Comparison of ENCODE assay signal across 8 cellular contexts in genomic region chr1:18299441-18300338, GRCh38.
DNase-seq lines count a peak whose midpoint lies in the region; TF ChIP-seq lines count a peak whose summit lies in the region.

No MANE protein-coding gene starts in this region.

- H3K9ac ChIP-seq in liver (ENCODE audit: low read depth in 1 of 2, low read length in 2 of 2) = no peak overlapping the region

- 56% methylated on average over 7 of the region's 7 CpGs for WGBS in liver

- TF ChIP-seq CTCF in LNCAP (IDR thresholded peaks at IDR 0.05) = peak; percentile 63
- TF ChIP-seq CTCF in WI38 (IDR thresholded peaks at IDR 0.05; ENCODE audit: low read depth, low read length) = peak; percentile 9; the same call in 1 of the 2 replicates
- peak; percentile 75 for TF ChIP-seq CTCF in liver (IDR thresholded peaks at IDR 0.05; ENCODE audit: low read depth, low read length, missing input control)

- DNase-seq in SIG-M5 treated with dmso at 0.1 percent for 504 hours (lab: John Stamatoyannopoulos, UW; ENCODE audit: unreplicated experiment) (peak; percentile 14), SIG-M5 (lab: John Stamatoyannopoulos, UW) (no peak), NCI-H146 treated with DMSO at 0.1 percent for 48 hours (lab: John Stamatoyannopoulos, UW; ENCODE audit: unreplicated experiment) (no peak), hippocampal formation (lab: John Stamatoyannopoulos, UW) (no peak), ecto neural progenitor cell (ENCODE audit: low spot score) (no peak)

- peaks cover 0 to 10% (median 1%) of the 10 kb centered on the region in 4 donors for H3K27me3 ChIP-seq in liver (ENCODE audit: control insufficient read depth in 4 of 4, insufficient read depth in 4 of 4, low read length in 3 of 4)

- no peaks in the 10 kb centered on the region for H3K9me3 ChIP-seq in liver (ENCODE audit: control insufficient read depth in 4 of 4, low read length in 3 of 4)

- no peak overlapping the region for H3K27ac ChIP-seq in liver (ENCODE audit: low read depth in 1 of 2, low read length in 2 of 2)

- no peak overlapping the region for H3K4me3 ChIP-seq in WI38 (ENCODE audit: low read depth, low read length)
- H3K4me3 ChIP-seq in liver (ENCODE audit: low read depth in 1 of 3, low read length in 3 of 3) = no peak overlapping the region

- no peaks in the 10 kb centered on the region for H3K4me1 ChIP-seq in liver (ENCODE audit: control insufficient read depth in 4 of 4, insufficient read depth in 4 of 4, low read length in 3 of 4)

- H3K36me3 ChIP-seq in liver (ENCODE audit: control insufficient read depth in 4 of 4, insufficient read depth in 3 of 4, low read depth in 1 of 4, low read length in 3 of 4) = no peaks in the 10 kb centered on the region

- peak; percentile 76 to 84 for TF ChIP-seq RAD21 in liver (IDR thresholded peaks at IDR 0.05)

TF ChIP-seq in liver, 16 proteins besides CTCF, POLR2A, EP300 and RAD21:
- TF ChIP-seq HNF4G (IDR thresholded peaks at IDR 0.05) (no peak), MAX (IDR thresholded peaks at IDR 0.05) (no peak), HNF4A (conservative IDR thresholded peaks at IDR 0.05) (no peak), NR2F2 (IDR thresholded peaks at IDR 0.05) (no peak), EGR1 (IDR thresholded peaks at IDR 0.05; ENCODE audit: low read depth in 2 of 2) (no peak), FOXA2 (IDR thresholded peaks at IDR 0.05) (no peak), JUND (IDR thresholded peaks at IDR 0.05) (no peak), TAF1 (conservative IDR thresholded peaks at IDR 0.05) (no peak)

Comparison
In these comparisons a context has a peak if more than half of its experiments do, and no peak if none do; other contexts are left out.
1. CTCF ChIP-seq: peak in every context shown above with its lines; median percentile 75 in liver; 63 in LNCAP; 9 in WI38.